In the genomic region with DNA sequence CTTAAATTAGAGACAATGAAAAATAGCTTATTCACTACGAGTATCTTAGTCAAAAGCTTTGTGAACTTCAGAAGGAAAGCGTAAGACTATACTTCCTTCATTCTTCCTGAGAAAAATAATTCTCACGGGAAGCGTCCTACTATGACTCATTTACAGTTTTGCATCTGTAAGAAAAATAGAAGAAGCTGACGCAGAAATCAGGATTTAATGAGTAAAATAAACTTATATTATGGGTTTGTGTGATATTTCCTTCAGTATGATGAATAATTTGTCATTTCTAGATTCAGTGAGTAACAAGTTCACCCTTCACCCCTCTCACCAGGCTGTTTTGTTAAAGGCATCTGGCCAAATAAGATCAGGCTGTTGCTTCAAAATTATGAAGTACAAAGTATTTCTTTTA, we compare ENCODE assay signal across 18 cellular contexts. TPM values are rescaled to one million over a fixed set of nuclear protein-coding genes. Genes with fewer than 3 reads are reported as not detected.
A peak's percentile ranks its signal among the peaks of the same experiment; 100 is the strongest.
DNase-seq lines count a peak whose midpoint lies in the region; ATAC-seq and TF ChIP-seq lines count a peak whose summit lies in the region.
"Had no signal": no experiment of that assay in that cellular context is flagged by ENCODE, and none has a peak within 500 bp of the region (broad histone marks: within the 10 kb centered on the region; RNA-seq: fewer than 3 reads in every experiment).

No MANE protein-coding gene starts in this region.

- H3K27me3 Mint-ChIP-seq in chondrocyte (ENCODE audit: low read depth): no peaks in the 10 kb centered on the region
- H3K27me3 Mint-ChIP-seq: natural killer cell treated with Interleukin-12 subunit alpha and Interleukin-12 subunit beta and Interleukin-15 and Interleukin-18, amount 100 ng/mL, for 72 hours had no signal

- H3K27ac ChIP-seq in heart right ventricle: peak overlapping the region in 7 of 10 donors; percentile 3 to 57 (median 48)
- peak overlapping the region in 1 of 2 donors; percentile 56 for H3K27ac ChIP-seq in right atrium auricular region
- H3K27ac ChIP-seq in aorta (ENCODE audit: low read depth in 1 of 2, low read length in 2 of 2): no peak overlapping the region
- H3K27ac ChIP-seq: SK-N-MC, VCaP had no signal

- H3K36me3 ChIP-seq in heart right ventricle (no peaks in the 10 kb centered on the region), right atrium auricular region (no peaks in the 10 kb centered on the region), aorta (ENCODE audit: control insufficient read depth in 1 of 2, insufficient read depth in 2 of 2, low read length in 1 of 2) (no peaks in the 10 kb centered on the region)

- peak overlapping the region; percentile 89 for H3K27ac Mint-ChIP-seq in chondrocyte (ENCODE audit: unreplicated experiment)
- H3K27ac Mint-ChIP-seq: activated CD8-positive, alpha-beta T cell treated with anti-CD3 and anti-CD28 coated beads, Interleukin-2, amount 10 ng/mL, durations not matched to agents 7 days and 5 days; H9; natural killer cell treated with Interleukin-12 subunit alpha and Interleukin-12 subunit beta and Interleukin-15 and Interleukin-18, amount 100 ng/mL, for 72 hours had no signal

- peaks cover 0 to 27% (median 0%) of the 10 kb centered on the region in 9 donors for H3K4me1 ChIP-seq in heart right ventricle
- H3K4me1 ChIP-seq in right atrium auricular region: peaks cover 4 to 6% of the 10 kb centered on the region in 2 donors
- H3K4me1 ChIP-seq in aorta (ENCODE audit: control insufficient read depth in 1 of 2, insufficient read depth in 2 of 2, low read length in 2 of 2): peaks cover 0 to 5% of the 10 kb centered on the region in 2 donors

- H3K27me3 ChIP-seq in heart right ventricle (no peaks in the 10 kb centered on the region), right atrium auricular region (no peaks in the 10 kb centered on the region), aorta (ENCODE audit: control insufficient read depth in 1 of 2, insufficient read depth in 2 of 2, low read length in 1 of 2) (no peaks in the 10 kb centered on the region)

- H3K4me1 Mint-ChIP-seq in chondrocyte (ENCODE audit: low read depth): peaks cover 21% of the 10 kb centered on the region

- peak in 4 of 8 donors; percentile 37 to 68 (median 48) for ATAC-seq in heart right ventricle
- peak; percentile 52 for ATAC-seq in aorta (ENCODE audit: low FRiP score)
- no peak for ATAC-seq in GM18867 (IDR thresholded peaks at IDR 0.05; ENCODE audit: unreplicated experiment)
- ATAC-seq in GM18873 (IDR thresholded peaks at IDR 0.05; ENCODE audit: low FRiP score, unreplicated experiment): no peak
- ATAC-seq: activated CD8-positive, alpha-beta T cell treated with anti-CD3 and anti-CD28 coated beads, Interleukin-2, amount 10 ng/mL, durations not matched to agents 7 days and 5 days; left lobe of liver; natural killer cell treated with Interleukin-12 subunit alpha and Interleukin-12 subunit beta and Interleukin-15 and Interleukin-18, amount 100 ng/mL, for 72 hours; stimulated activated naive CD8-positive, alpha-beta T cell treated with anti-CD3 and anti-CD28 coated beads, Interleukin-15, Interleukin-2, amounts not matched to agents 100 U/mL and 50 U/mL, for 24 hours had no signal

- DNase-seq in heart right ventricle: no peak
- no peak for DNase-seq in right atrium auricular region (ENCODE audit: low spot score)
- no peak for DNase-seq in chondrocyte (ENCODE audit: low spot score)
- DNase-seq in iris pigment epithelial cell (ENCODE audit: low read depth): peak; percentile 82
- no peak for DNase-seq in aorta
- no peak for DNase-seq in NCI-H1092 (lab: John Stamatoyannopoulos, UW)
- DNase-seq: activated CD8-positive, alpha-beta T cell treated with anti-CD3 and anti-CD28 coated beads, Interleukin-2, amount 10 ng/mL, durations not matched to agents 7 days and 5 days; activated effector memory CD4-positive, alpha-beta T cell treated with Interleukin-2 at 50 U/mL for 16 hours; H9; hippocampal formation; NCI-H1105 treated with DMSO at 0.1 percent for 48 hours; stimulated activated naive CD8-positive, alpha-beta T cell treated with anti-CD3 and anti-CD28 coated beads, Interleukin-15, Interleukin-2, amounts not matched to agents 100 U/mL and 50 U/mL, for 24 hours had no signal

- peak overlapping the region; percentile 6 for H3K4me3 Mint-ChIP-seq in chondrocyte (ENCODE audit: unreplicated experiment)
- H3K4me3 Mint-ChIP-seq: activated CD8-positive, alpha-beta T cell treated with anti-CD3 and anti-CD28 coated beads, Interleukin-2, amount 10 ng/mL, durations not matched to agents 7 days and 5 days; H9; natural killer cell treated with Interleukin-12 subunit alpha and Interleukin-12 subunit beta and Interleukin-15 and Interleukin-18, amount 100 ng/mL, for 72 hours had no signal

- TF ChIP-seq CTCF in heart right ventricle (IDR thresholded peaks at IDR 0.05) (no peak), right atrium auricular region (IDR thresholded peaks at IDR 0.05) (no peak), chondrocyte (IDR thresholded peaks at IDR 0.05) (no peak)

- H3K4me3 ChIP-seq in heart right ventricle (no peak overlapping the region), right atrium auricular region (no peak overlapping the region), aorta (ENCODE audit: low read length in 2 of 2) (no peak overlapping the region)
- H3K4me3 ChIP-seq: SK-N-MC had no signal

- intact Hi-C loops in heart right ventricle (cut with DNase I) (no loop called here), aorta (cut with DNase I) (no loop called here)

- H3K9me3 Mint-ChIP-seq in chondrocyte (ENCODE audit: low read depth): peaks cover 11% of the 10 kb centered on the region
- H3K9me3 Mint-ChIP-seq: natural killer cell treated with Interleukin-12 subunit alpha and Interleukin-12 subunit beta and Interleukin-15 and Interleukin-18, amount 100 ng/mL, for 72 hours had no signal

- H3K9me3 ChIP-seq in heart right ventricle (peaks cover 0 to 8% (median 0%) of the 10 kb centered on the region in 11 donors), right atrium auricular region (no peaks in the 10 kb centered on the region), aorta (ENCODE audit: control insufficient read depth, low read length) (no peaks in the 10 kb centered on the region)

- H3K36me3 Mint-ChIP-seq in chondrocyte (ENCODE audit: low read depth): peaks cover 3% of the 10 kb centered on the region
- H3K36me3 Mint-ChIP-seq: natural killer cell treated with Interleukin-12 subunit alpha and Interleukin-12 subunit beta and Interleukin-15 and Interleukin-18, amount 100 ng/mL, for 72 hours had no signal

- WGBS in heart right ventricle, 2 donors: 42 to 53% methylated on average over 5 of the region's 5 CpGs
- WGBS in aorta, 2 donors: 2 to 5% methylated on average over 5 of the region's 5 CpGs

RNA-seq across cellular contexts. Expression of a gene that starts 17.8 kb away (rescaled TPM):
- total RNA-seq in heart right ventricle (100 to 1,000 TPM; 186 to 362 (median 239) TPM), right atrium auricular region (100 to 1,000 TPM in 1 of 2 donors, 10 to 100 TPM in 1; 80.7 to 127 TPM), chondrocyte (20.6 to 27.9 TPM (median 27.9 TPM) in 3 replicates), aorta (10 to 100 TPM; 94.7 to 99.3 TPM)
- polyA plus RNA-seq in heart right ventricle (10 to 100 TPM; 18.8 to 51.1 TPM), aorta (10 to 100 TPM in 1 of 2 donors, 1 to 10 TPM in 1; 7.4 to 30.1 TPM)
- total RNA-seq: activated CD8-positive, alpha-beta T cell treated with anti-CD3 and anti-CD28 coated beads, Interleukin-2, amount 10 ng/mL, durations not matched to agents 7 days and 5 days; natural killer cell treated with Interleukin-12 subunit alpha and Interleukin-12 subunit beta and Interleukin-15 and Interleukin-18, amount 100 ng/mL, for 72 hours had no signal

Comparison
In these comparisons a context has a peak if more than half of its experiments do, and no peak if none do; other contexts are left out.
1. H3K27ac ChIP-seq: peak in heart right ventricle (7 of 10); none in aorta (0 of 2).